1 cellular context compared by ENCODE assay signal in the genomic region with DNA sequence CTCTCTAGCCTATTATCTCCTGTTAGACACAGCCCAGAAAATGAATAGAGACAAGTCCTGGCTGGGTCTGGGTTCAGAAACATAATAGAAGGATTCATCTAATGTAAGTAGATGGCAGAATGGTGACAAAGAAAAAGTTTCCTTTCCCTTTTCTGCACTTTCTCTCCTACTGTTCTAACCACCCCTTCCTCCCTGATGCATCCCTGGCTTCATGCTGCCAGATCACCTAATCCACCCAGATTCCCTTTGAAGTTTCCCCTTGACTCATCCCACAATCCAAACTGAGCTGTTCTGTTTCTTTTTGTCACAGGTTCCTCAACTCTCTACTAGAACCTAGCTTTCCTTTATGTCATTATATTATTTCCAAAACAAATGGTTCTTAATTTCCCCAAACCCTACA.
TF ChIP-seq lines count a peak whose summit lies in the region.

No MANE protein-coding gene starts in this region.

TF ChIP-seq in IMR-90, 13 proteins besides CTCF, POLR2A, EP300 and RAD21:
- TF ChIP-seq FOS (IDR thresholded peaks at IDR 0.05; ENCODE audit: low read depth, low read length) (no peak), RCOR1 (IDR thresholded peaks at IDR 0.05; ENCODE audit: insufficient replicate concordance, low read length) (no peak), NFE2L2 (IDR thresholded peaks at IDR 0.05; ENCODE audit: low read depth, low read length) (no peak), MAZ (IDR thresholded peaks at IDR 0.05; ENCODE audit: borderline replicate concordance, low read depth, low read length) (no peak), SMC3 (IDR thresholded peaks at IDR 0.05; ENCODE audit: low read depth, low read length) (no peak), CHD1 (IDR thresholded peaks at IDR 0.05; ENCODE audit: low read depth, low read length) (no peak), BHLHE40 (IDR thresholded peaks at IDR 0.05; ENCODE audit: low read depth, low read length) (no peak), MXI1 (IDR thresholded peaks at IDR 0.05; ENCODE audit: borderline replicate concordance, low read depth, low read length) (no peak), CEBPB (IDR thresholded peaks at IDR 0.05; ENCODE audit: low read depth, low read length) (no peak), RFX5 (IDR thresholded peaks at IDR 0.05; ENCODE audit: low read depth, low read length) (no peak)
- TF ChIP-seq, protein P1, sequence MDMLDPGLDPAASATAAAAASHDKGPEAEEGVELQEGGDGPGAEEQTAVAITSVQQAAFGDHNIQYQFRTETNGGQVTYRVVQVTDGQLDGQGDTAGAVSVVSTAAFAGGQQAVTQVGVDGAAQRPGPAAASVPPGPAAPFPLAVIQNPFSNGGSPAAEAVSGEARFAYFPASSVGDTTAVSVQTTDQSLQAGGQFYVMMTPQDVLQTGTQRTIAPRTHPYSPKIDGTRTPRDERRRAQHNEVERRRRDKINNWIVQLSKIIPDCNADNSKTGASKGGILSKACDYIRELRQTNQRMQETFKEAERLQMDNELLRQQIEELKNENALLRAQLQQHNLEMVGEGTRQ (IDR thresholded peaks at IDR 0.05; ENCODE audit: low read depth, low read length), result no peak
- TF ChIP-seq, protein P2, sequence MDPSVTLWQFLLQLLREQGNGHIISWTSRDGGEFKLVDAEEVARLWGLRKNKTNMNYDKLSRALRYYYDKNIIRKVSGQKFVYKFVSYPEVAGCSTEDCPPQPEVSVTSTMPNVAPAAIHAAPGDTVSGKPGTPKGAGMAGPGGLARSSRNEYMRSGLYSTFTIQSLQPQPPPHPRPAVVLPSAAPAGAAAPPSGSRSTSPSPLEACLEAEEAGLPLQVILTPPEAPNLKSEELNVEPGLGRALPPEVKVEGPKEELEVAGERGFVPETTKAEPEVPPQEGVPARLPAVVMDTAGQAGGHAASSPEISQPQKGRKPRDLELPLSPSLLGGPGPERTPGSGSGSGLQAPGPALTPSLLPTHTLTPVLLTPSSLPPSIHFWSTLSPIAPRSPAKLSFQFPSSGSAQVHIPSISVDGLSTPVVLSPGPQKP (IDR thresholded peaks at IDR 0.05; ENCODE audit: borderline replicate concordance, low read depth, low read length), result no peak
